8 cellular contexts compared by ENCODE assay signal in genomic region chr13:110137677-110138008, GRCh38.
DNase-seq lines count a peak whose midpoint lies in the region; ATAC-seq and TF ChIP-seq lines count a peak whose summit lies in the region.

No MANE protein-coding gene starts in this region.

- TF ChIP-seq EP300 in sigmoid colon (IDR thresholded peaks at IDR 0.05): no peak

- no peak for TF ChIP-seq POLR2A in sigmoid colon (IDR thresholded peaks at IDR 0.05)

- H3K27me3 Mint-ChIP-seq in activated naive CD8-positive, alpha-beta T cell treated with anti-CD3 and anti-CD28 coated beads for 36 hours: peaks cover 66% of the 10 kb centered on the region

- under 1% methylated on average over 8 of the region's 8 CpGs for WGBS in right cardiac atrium
- 1% methylated on average over 8 of the region's 8 CpGs for WGBS in sigmoid colon, 2 donors

- H3K4me1 ChIP-seq in right cardiac atrium (ENCODE audit: control insufficient read depth, insufficient read depth, low read length): peaks cover 2% of the 10 kb centered on the region
- peaks cover 0 to 20% (median 16%) of the 10 kb centered on the region in 4 donors for H3K4me1 ChIP-seq in sigmoid colon

- peak overlapping the region; percentile 80 for H3K27ac Mint-ChIP-seq in activated naive CD8-positive, alpha-beta T cell treated with anti-CD3 and anti-CD28 coated beads for 36 hours

- H3K4me3 ChIP-seq in AG10803 (ENCODE audit: low read length) (peak overlapping the region; percentile 68), right cardiac atrium (ENCODE audit: low read length) (peak overlapping the region; percentile 51), sigmoid colon (peak overlapping the region; percentile 39 to 59 (median 58))

- no peaks in the 10 kb centered on the region for H3K36me3 ChIP-seq in sigmoid colon

- TF ChIP-seq CTCF in AG10803 (conservative IDR thresholded peaks at IDR 0.05; ENCODE audit: low read length) (peak; percentile 38), sigmoid colon (IDR thresholded peaks at IDR 0.05) (peak in 1 of 4 experiments; percentile 22)

- peaks cover 14% of the 10 kb centered on the region for H3K4me1 Mint-ChIP-seq in activated naive CD8-positive, alpha-beta T cell treated with anti-CD3 and anti-CD28 coated beads for 36 hours

- H3K9me3 ChIP-seq in right cardiac atrium (ENCODE audit: control insufficient read depth, low read length): no peaks in the 10 kb centered on the region
- no peaks in the 10 kb centered on the region for H3K9me3 ChIP-seq in sigmoid colon

- H3K4me3 Mint-ChIP-seq in activated naive CD8-positive, alpha-beta T cell treated with anti-CD3 and anti-CD28 coated beads for 36 hours: peak overlapping the region; percentile 73

- H3K27ac ChIP-seq in right cardiac atrium (ENCODE audit: low read length) (peak overlapping the region; percentile 68), sigmoid colon (peak overlapping the region; percentile 42 to 76 (median 58))

- peaks cover 8% of the 10 kb centered on the region for H3K9me3 Mint-ChIP-seq in activated naive CD8-positive, alpha-beta T cell treated with anti-CD3 and anti-CD28 coated beads for 36 hours

- H3K27me3 ChIP-seq in right cardiac atrium (ENCODE audit: control insufficient read depth, insufficient read depth) (no peaks in the 10 kb centered on the region), sigmoid colon (no peaks in the 10 kb centered on the region)

- H3K36me3 Mint-ChIP-seq in activated naive CD8-positive, alpha-beta T cell treated with anti-CD3 and anti-CD28 coated beads for 36 hours: no peaks in the 10 kb centered on the region

- intact Hi-C loops in right cardiac atrium (cut with DNase I): no loop called here
- intact Hi-C loops in sigmoid colon (cut with DNase I): loop anchor here (5.0 kb wide), 2 partner anchors 990 to 1180 kb away; no protein-coding TSS in a partner anchor

- DNase-seq in AG10803 (ENCODE audit: low read depth) (peak; percentile 22), NCI-H1930 (lab: John Stamatoyannopoulos, UW) (peak; percentile 70 to 79), right cardiac atrium (peak in 2 of 3 donors; percentile 68 to 78), sigmoid colon (no peak), mesenteric fat pad (ENCODE audit: low spot score) (no peak)
- DNase-seq in activated naive CD8-positive, alpha-beta T cell treated with anti-CD3 and anti-CD28 coated beads for 36 hours: peak; percentile 37

- peak; percentile 87 for ATAC-seq in GM18502 (IDR thresholded peaks at IDR 0.05; ENCODE audit: poor library complexity, unreplicated experiment)
- peak; percentile 64 for ATAC-seq in HG02870 (IDR thresholded peaks at IDR 0.05; ENCODE audit: unreplicated experiment)
- ATAC-seq in right cardiac atrium: peak; percentile 48 to 77

Comparison
In these comparisons a context has a peak if more than half of its experiments do, and no peak if none do; other contexts are left out.
1. DNase-seq: peak in AG10803 (single experiment), NCI-H1930 (2 of 2), activated naive CD8-positive, alpha-beta T cell treated with anti-CD3 and anti-CD28 coated beads for 36 hours (single experiment) and right cardiac atrium (2 of 3); none in sigmoid colon (single experiment) and mesenteric fat pad (single experiment).
2. Peak in every context shown above with its lines, with median percentiles within 50 percentile points of each other: H3K4me3 ChIP-seq and ATAC-seq.